10 cellular contexts compared by ENCODE assay signal in genomic region chr13:110562696-110563462, GRCh38. TPM values are rescaled to one million over a fixed set of nuclear protein-coding genes. Genes with fewer than 3 reads are reported as not detected.
DNase-seq lines count a peak whose midpoint lies in the region; ATAC-seq and TF ChIP-seq lines count a peak whose summit lies in the region.
"Had no signal": no experiment of that assay in that cellular context is flagged by ENCODE, and none has a peak within 500 bp of the region (broad histone marks: within the 10 kb centered on the region; RNA-seq: fewer than 3 reads in every experiment).

No MANE protein-coding gene starts in this region.

- peaks cover 14% of the 10 kb centered on the region for H4K20me1 ChIP-seq in BLaER1

- DNase-seq in NB4 (ENCODE audit: low read depth) (no peak), endothelial cell (ENCODE audit: low spot score) (no peak), neuronal stem cell (ENCODE audit: low spot score) (no peak), cerebellar cortex (ENCODE audit: low spot score) (no peak)
- DNase-seq in activated CD4-positive, CD25-positive, alpha-beta regulatory T cell (lab: John Stamatoyannopoulos, UW) = no peak
- DNase-seq: occipital lobe, OCI-M1 had no signal

- H3K23ac ChIP-seq in neuronal stem cell (ENCODE audit: low read depth, low read length, poor library complexity) = no peak overlapping the region

- H3K4ac ChIP-seq in neuronal stem cell (ENCODE audit: low read length) = no peak overlapping the region

- H4K91ac ChIP-seq in neuronal stem cell (ENCODE audit: low read depth, low read length, poor library complexity) = no peak overlapping the region

- H3K4me3 Mint-ChIP-seq in endothelial cell (ENCODE audit: unreplicated experiment) = peak overlapping the region; percentile 42

- TF ChIP-seq POLR2A in NB4 (IDR thresholded peaks at IDR 0.05; ENCODE audit: extremely low read depth, insufficient read length) (no peak), GM18505 (IDR thresholded peaks at IDR 0.05; ENCODE audit: borderline replicate concordance, extremely low read depth, insufficient read depth, insufficient read length) (no peak)

- H3K27ac ChIP-seq in BLaER1 (peak overlapping the region; percentile 72; the same call in 1 of the 2 replicates), neuronal stem cell (replicated peaks; ENCODE audit: low read length) (no peak overlapping the region)

- peaks cover 8% of the 10 kb centered on the region for H3K27me3 Mint-ChIP-seq in endothelial cell (ENCODE audit: unreplicated experiment)

- H3K27me3 ChIP-seq in BLaER1 (no peaks in the 10 kb centered on the region), neuronal stem cell (ENCODE audit: control insufficient read depth in 3 of 3, insufficient read depth in 3 of 3, low read depth in 1 of 3, low read length in 3 of 3) (peaks cover 3 to 55% (median 41%) of the 10 kb centered on the region in 3 experiments)

- no peak overlapping the region for H2AK5ac ChIP-seq in neuronal stem cell (ENCODE audit: low read depth, low read length)

- no peak for TF ChIP-seq CTCF in NB4 (IDR thresholded peaks at IDR 0.05; ENCODE audit: low read depth, low read length)
- no peak for TF ChIP-seq CTCF in endothelial cell (IDR thresholded peaks at IDR 0.05; ENCODE audit: unreplicated experiment)

- no peak overlapping the region for H2BK5ac ChIP-seq in neuronal stem cell (ENCODE audit: low read length)

- ATAC-seq in GM21390 (IDR thresholded peaks at IDR 0.05; ENCODE audit: unreplicated experiment) (no peak), GM18505 (IDR thresholded peaks at IDR 0.05; ENCODE audit: unreplicated experiment) (no peak)

- H2BK120ac ChIP-seq in neuronal stem cell (ENCODE audit: low read depth, low read length) = no peak overlapping the region

- peaks cover 4% of the 10 kb centered on the region for H3K36me3 Mint-ChIP-seq in endothelial cell (ENCODE audit: low read depth, unreplicated experiment)

- peak overlapping the region; percentile 7 for H2BK12ac ChIP-seq in neuronal stem cell (ENCODE audit: low read length)

- no peaks in the 10 kb centered on the region for H3K9me3 Mint-ChIP-seq in endothelial cell (ENCODE audit: unreplicated experiment)

- peaks cover 3% of the 10 kb centered on the region for H3K79me1 ChIP-seq in neuronal stem cell (ENCODE audit: low read depth, low read length)

- no peak overlapping the region for H3K14ac ChIP-seq in neuronal stem cell (ENCODE audit: low read length)

- H2AFZ ChIP-seq in neuronal stem cell (ENCODE audit: low read length) = no peak overlapping the region

- H3K4me3 ChIP-seq in BLaER1 (peak overlapping the region; percentile 86), NB4 (ENCODE audit: low read depth, low read length) (peak overlapping the region; percentile 83), neuronal stem cell (ENCODE audit: low read length in 2 of 2) (no peak overlapping the region)

- 100% methylated on average over 1 of the region's 17 CpGs; no CpG with 5 or more reads in 1 of the 2 donors for WGBS in neuronal stem cell (ENCODE audit: extremely low coverage in 2 of 2, insufficient read length in 2 of 2, insufficient replicate concordance in 1 of 2), 2 donors

- H3K27ac Mint-ChIP-seq in endothelial cell (ENCODE audit: unreplicated experiment) = no peak overlapping the region

- H3K4me2 ChIP-seq in BLaER1 = peak overlapping the region; percentile 86
- H3K4me2 ChIP-seq in neuronal stem cell (ENCODE audit: insufficient read depth, low read length, poor library complexity, severe bottlenecking) = no peak overlapping the region

- H3K18ac ChIP-seq in neuronal stem cell (ENCODE audit: low read length) = no peak overlapping the region

- H3K36me3 ChIP-seq in BLaER1 (peaks cover 8% of the 10 kb centered on the region), neuronal stem cell (replicated peaks in 1 of 2; ENCODE audit: control insufficient read depth in 2 of 2, insufficient read depth in 2 of 2, low read length in 2 of 2) (no peaks in the 10 kb centered on the region)

- H3K4me1 Mint-ChIP-seq in endothelial cell (ENCODE audit: unreplicated experiment) = peaks cover 8% of the 10 kb centered on the region

- H3K9me3 ChIP-seq in BLaER1 (no peaks in the 10 kb centered on the region; the same call in 1 of the 2 replicates), neuronal stem cell (replicated peaks in 1 of 2; ENCODE audit: control insufficient read depth in 2 of 2, insufficient read depth in 1 of 2, low read depth in 1 of 2, low read length in 2 of 2) (peaks cover 0 to 2% of the 10 kb centered on the region in 2 donors)

- H3K9ac ChIP-seq in BLaER1 (peak overlapping the region; percentile 77), neuronal stem cell (ENCODE audit: low read depth, low read length, poor library complexity) (no peak overlapping the region)

- H3K4me1 ChIP-seq in BLaER1 (peaks cover 49% of the 10 kb centered on the region), neuronal stem cell (ENCODE audit: control insufficient read depth in 2 of 2, insufficient read depth in 1 of 2, low read depth in 1 of 2, low read length in 2 of 2) (peaks cover 0 to 6% of the 10 kb centered on the region in 2 donors)

- no peak overlapping the region for H2BK15ac ChIP-seq in neuronal stem cell (ENCODE audit: low read length)

- H4K8ac ChIP-seq in neuronal stem cell (ENCODE audit: low read depth, low read length) = no peak overlapping the region

RNA-seq across cellular contexts. Expression of gene RAB20, which starts 1.4 kb away (rescaled TPM):
- total RNA-seq in endothelial cell (ENCODE audit: unreplicated experiment) = 1.5 TPM
- 0.56 TPM for polyA plus RNA-seq in neuronal stem cell (2013, experiment 1 of 2)
- 0.76 TPM for polyA plus RNA-seq in neuronal stem cell (2013, experiment 2 of 2)

RNA-seq across cellular contexts. Expression of gene NAXD, which starts 52.5 kb away (rescaled TPM):
- 28.7 TPM for total RNA-seq in endothelial cell (ENCODE audit: unreplicated experiment)
- 18.7 TPM for polyA plus RNA-seq in neuronal stem cell (2013, experiment 1 of 2)
- 18.2 TPM for polyA plus RNA-seq in neuronal stem cell (2013, experiment 2 of 2)

Comparison
In these comparisons a context has a peak if more than half of its experiments do, and no peak if none do; other contexts are left out.
1. H3K4me3 ChIP-seq: peak in BLaER1 (single experiment) and NB4 (single experiment); none in neuronal stem cell (0 of 2).